15 cellular contexts compared by ENCODE assay signal in genomic region chr13:66543780-66544179, GRCh38.
DNase-seq lines count a peak whose midpoint lies in the region; ATAC-seq and TF ChIP-seq lines count a peak whose summit lies in the region.
"Had no signal": no experiment of that assay in that cellular context is flagged by ENCODE, and none has a peak within 500 bp of the region (broad histone marks: within the 10 kb centered on the region; RNA-seq: fewer than 3 reads in every experiment).

No MANE protein-coding gene starts in this region.

- H2BK15ac ChIP-seq in H9 (ENCODE audit: low read depth, low read length): no peak overlapping the region

- no peaks in the 10 kb centered on the region for H3K27me3 ChIP-seq in H9 (ENCODE audit: insufficient read depth, low read length)
- H3K27me3 ChIP-seq in sigmoid colon: no peaks in the 10 kb centered on the region
- H3K27me3 ChIP-seq: left lung had no signal

- H2BK5ac ChIP-seq in H9 (ENCODE audit: insufficient read length, low read length): no peak overlapping the region

- H2AK5ac ChIP-seq in H9 (ENCODE audit: insufficient read length, low read length): no peak overlapping the region

- no peak for ATAC-seq in GM21723 (IDR thresholded peaks at IDR 0.05; ENCODE audit: unreplicated experiment)
- ATAC-seq: activated T-helper 17 cell treated with anti-CD3 and anti-CD28 coated beads, Interleukin-2, amount 50 U/mL, for 72 hours; left lung; natural killer cell treated with Interleukin-12 subunit alpha and Interleukin-12 subunit beta and Interleukin-15 and Interleukin-18, amount 100 ng/mL, for 72 hours had no signal

- H3K23ac ChIP-seq in H9 (ENCODE audit: insufficient read length, low read depth, low read length): no peak overlapping the region

- TF ChIP-seq EP300 in sigmoid colon (IDR thresholded peaks at IDR 0.05): no peak

- H3K9ac ChIP-seq in H9 (ENCODE audit: extremely low read depth, insufficient read length, low read length): no peak overlapping the region

- no peaks in the 10 kb centered on the region for H3K9me3 Mint-ChIP-seq in H9
- H3K9me3 Mint-ChIP-seq: activated T-helper 17 cell treated with anti-CD3 and anti-CD28 coated beads, Interleukin-2, amount 50 U/mL, for 72 hours had no signal

- no peak overlapping the region for H2BK20ac ChIP-seq in H9 (ENCODE audit: low read depth, low read length, poor library complexity, severe bottlenecking)

- no peaks in the 10 kb centered on the region for H3K79me1 ChIP-seq in H9 (ENCODE audit: insufficient read depth, low read depth, low read length, poor library complexity, severe bottlenecking)

- no peak overlapping the region for H4K8ac ChIP-seq in H9 (replicated peaks; ENCODE audit: insufficient read length, low read depth, low read length)

- no peak overlapping the region for H2BK12ac ChIP-seq in H9 (ENCODE audit: insufficient read length, low read depth, low read length)

- intact Hi-C loops in sigmoid colon (cut with DNase I): no loop called here

- no peak overlapping the region for H4K5ac ChIP-seq in H9 (ENCODE audit: insufficient read length, low read depth, low read length)

- no peak overlapping the region for H3K18ac ChIP-seq in H9 (ENCODE audit: insufficient read length, low read depth, low read length)

- H3T11ph ChIP-seq in H9 (ENCODE audit: low read length): no peak overlapping the region

- H3K4me2 ChIP-seq in H9 (ENCODE audit: insufficient read depth, insufficient read length, low read length): no peak overlapping the region

- no peaks in the 10 kb centered on the region for H3K79me2 ChIP-seq in H9 (ENCODE audit: insufficient read depth, low read length)

- H2AFZ ChIP-seq in H9 (ENCODE audit: low read length): no peak overlapping the region

- H3K4me3 ChIP-seq in fibroblast of the aortic adventitia (ENCODE audit: low read depth, low read length) (no peak overlapping the region), sigmoid colon (no peak overlapping the region)
- H3K4me3 ChIP-seq: left lung had no signal

- H3K4me1 Mint-ChIP-seq in H9: no peaks in the 10 kb centered on the region
- H3K4me1 Mint-ChIP-seq: activated T-helper 17 cell treated with anti-CD3 and anti-CD28 coated beads, Interleukin-2, amount 50 U/mL, for 72 hours had no signal

- H3K27ac ChIP-seq in H9 (ENCODE audit: insufficient read length, low read depth, low read length) (no peak overlapping the region), sigmoid colon (no peak overlapping the region)
- H3K27ac ChIP-seq: left lung had no signal

- H3K14ac ChIP-seq in H9 (ENCODE audit: insufficient read depth, low read length): no peak overlapping the region

- no peak overlapping the region for H4K91ac ChIP-seq in H9 (ENCODE audit: insufficient read length, low read depth, low read length)

- H3K23me2 ChIP-seq in H9 (ENCODE audit: insufficient read length, low read depth, low read length, poor library complexity, severe bottlenecking): no peaks in the 10 kb centered on the region

- no peaks in the 10 kb centered on the region for H3K4me1 ChIP-seq in H9 (ENCODE audit: insufficient read depth, low read length)
- no peaks in the 10 kb centered on the region for H3K4me1 ChIP-seq in sigmoid colon
- H3K4me1 ChIP-seq: left lung had no signal

- H3K9me3 ChIP-seq in H9 (ENCODE audit: control insufficient read depth, low read depth, low read length) (no peaks in the 10 kb centered on the region), sigmoid colon (no peaks in the 10 kb centered on the region)
- H3K9me3 ChIP-seq: left lung had no signal

- H3K36me3 Mint-ChIP-seq in H9 (ENCODE audit: insufficient read depth in 1 of 3, low read depth in 3 of 3): no peaks in the 10 kb centered on the region
- H3K36me3 Mint-ChIP-seq: natural killer cell treated with Interleukin-12 subunit alpha and Interleukin-12 subunit beta and Interleukin-15 and Interleukin-18, amount 100 ng/mL, for 72 hours had no signal

- no peaks in the 10 kb centered on the region for H3K36me3 ChIP-seq in sigmoid colon
- H3K36me3 ChIP-seq: left lung had no signal

- WGBS in H9 (ENCODE audit: extremely low coverage, insufficient read length, low lambda C conversion rate): no CpG with 5 or more reads among the region's 1 CpG
- WGBS in sigmoid colon, 2 donors: 43 to 70% methylated on average over 1 of the region's 1 CpG

- no peak overlapping the region for H3K27ac Mint-ChIP-seq in H9
- H3K27ac Mint-ChIP-seq: activated T-helper 17 cell treated with anti-CD3 and anti-CD28 coated beads, Interleukin-2, amount 50 U/mL, for 72 hours; natural killer cell treated with Interleukin-12 subunit alpha and Interleukin-12 subunit beta and Interleukin-15 and Interleukin-18, amount 100 ng/mL, for 72 hours had no signal

- no peaks in the 10 kb centered on the region for H3K27me3 Mint-ChIP-seq in H9 (ENCODE audit: low read depth)
- H3K27me3 Mint-ChIP-seq: activated T-helper 17 cell treated with anti-CD3 and anti-CD28 coated beads, Interleukin-2, amount 50 U/mL, for 72 hours; natural killer cell treated with Interleukin-12 subunit alpha and Interleukin-12 subunit beta and Interleukin-15 and Interleukin-18, amount 100 ng/mL, for 72 hours had no signal

- H3K4me3 Mint-ChIP-seq in H9: no peak overlapping the region
- H3K4me3 Mint-ChIP-seq: activated T-helper 17 cell treated with anti-CD3 and anti-CD28 coated beads, Interleukin-2, amount 50 U/mL, for 72 hours; natural killer cell treated with Interleukin-12 subunit alpha and Interleukin-12 subunit beta and Interleukin-15 and Interleukin-18, amount 100 ng/mL, for 72 hours had no signal

- no peaks in the 10 kb centered on the region for H4K20me1 ChIP-seq in H9 (ENCODE audit: control insufficient read depth, insufficient read depth, insufficient read length)

- H2BK120ac ChIP-seq in H9 (ENCODE audit: low read depth, low read length, poor library complexity, severe bottlenecking): no peak overlapping the region

- H3K4ac ChIP-seq in H9 (ENCODE audit: low read depth, low read length): no peak overlapping the region

- H3K56ac ChIP-seq in H9 (ENCODE audit: insufficient read length, low read depth, low read length): no peak overlapping the region

- TF ChIP-seq CTCF in GM10266 (IDR thresholded peaks at IDR 0.05; ENCODE audit: control insufficient read depth, insufficient read depth, low read depth, missing control alignments) (peak; percentile 23), H9 (conservative IDR thresholded peaks at IDR 0.05) (peak; percentile 60), fibroblast of the aortic adventitia (IDR thresholded peaks at IDR 0.05; ENCODE audit: insufficient read depth, low read length) (peak; percentile 1), sigmoid colon (IDR thresholded peaks at IDR 0.05) (no peak)

- TF ChIP-seq POLR2A in sigmoid colon (IDR thresholded peaks at IDR 0.05): no peak

- DNase-seq in GM10266 (ENCODE audit: extremely low spot score) (no peak), H9 (peak; percentile 37), NCI-H82 treated with DMSO at 0.1 percent for 48 hours (lab: John Stamatoyannopoulos, UW; ENCODE audit: unreplicated experiment) (peak; percentile 34), fibroblast of the aortic adventitia (ENCODE audit: low read depth) (no peak), sigmoid colon (no peak), kidney glomerular epithelial cell (lab: John Stamatoyannopoulos, UW) (no peak)
- DNase-seq in stimulated activated CD4-positive, alpha-beta T cell treated with anti-CD3 and anti-CD28 coated beads, Interleukin-4, amount 100 ng/mL, for 1 hour: no peak
- DNase-seq: C1 segment of cervical spinal cord; effector CD4-positive, alpha-beta T cell; left lung; NCI-H1694; NK-92 treated with Interleukin-12 subunit alpha and Interleukin-12 subunit beta, amount 100 ng/mL, for 24 hours had no signal

Comparison
In these comparisons a context has a peak if more than half of its experiments do, and no peak if none do; other contexts are left out.
1. DNase-seq: peak in H9 (single experiment) and NCI-H82 treated with DMSO at 0.1 percent for 48 hours (single experiment); none in GM10266 (single experiment), fibroblast of the aortic adventitia (single experiment), stimulated activated CD4-positive, alpha-beta T cell treated with anti-CD3 and anti-CD28 coated beads, Interleukin-4, amount 100 ng/mL, for 1 hour (single experiment), sigmoid colon (single experiment) and kidney glomerular epithelial cell (single experiment).
2. CTCF ChIP-seq: peak in GM10266 (single experiment), H9 (single experiment) and fibroblast of the aortic adventitia (single experiment); none in sigmoid colon (0 of 4).